Comparison of ENCODE assay signal across 8 cellular contexts in the genomic region with DNA sequence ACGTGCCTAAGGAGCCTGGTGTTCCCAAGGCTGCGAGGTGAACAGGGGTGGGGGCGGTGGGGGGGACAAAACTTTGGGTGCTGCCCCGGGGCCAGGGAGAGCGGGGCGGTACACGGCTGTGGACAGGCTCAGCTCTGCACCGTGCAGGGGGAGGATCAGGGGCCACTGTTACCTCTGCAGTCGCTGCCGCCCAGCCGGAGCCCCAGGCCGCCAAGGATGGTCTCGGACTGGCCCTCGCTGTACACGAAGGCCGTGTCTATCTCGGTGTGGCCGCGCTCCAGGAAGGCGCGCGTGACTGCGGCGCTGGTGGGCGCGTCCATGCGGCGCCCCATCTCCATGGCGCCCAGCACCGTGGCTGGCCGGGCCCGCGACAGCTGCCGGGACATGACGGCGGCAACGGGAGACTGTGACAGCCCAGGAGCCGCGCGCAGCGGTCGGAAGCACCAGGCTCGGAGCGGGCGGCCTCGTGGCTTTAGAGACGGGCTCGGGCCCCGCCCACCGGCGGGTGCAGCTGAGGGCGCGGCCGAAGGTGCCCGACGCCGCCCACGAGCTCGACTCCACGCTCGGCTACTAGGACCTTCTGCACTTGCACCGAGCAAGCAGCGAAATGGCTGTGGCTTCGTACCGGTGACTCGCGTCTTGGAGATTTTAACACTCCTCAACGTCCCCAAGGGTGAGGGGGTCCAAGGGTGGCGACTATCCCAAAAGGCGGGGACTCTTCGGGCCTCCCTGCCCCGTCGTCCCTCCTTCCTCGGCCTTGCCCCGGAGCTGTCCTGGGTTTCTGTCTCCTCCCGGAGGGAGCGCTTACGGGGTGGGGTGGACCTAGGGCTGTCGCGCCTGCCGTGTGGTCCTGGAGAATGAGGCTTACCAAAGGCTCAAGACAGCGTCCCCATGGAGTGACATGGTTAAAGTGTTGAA. TPM values are rescaled to one million over a fixed set of nuclear protein-coding genes. Genes with fewer than 3 reads are reported as not detected.
DNase-seq lines count a peak whose midpoint lies in the region; ATAC-seq and TF ChIP-seq lines count a peak whose summit lies in the region.
"Not testable (repeated sequence)": the region's sequence is repeated elsewhere in the genome, so short reads cannot be mapped to it uniquely, and the experiment has no call there.

A gene (minus strand): TSS at position 447 of the 918 bp plus-strand sequence. CDS start 61 bp downstream, at position 386.

- not testable (repeated sequence) for H3K56ac ChIP-seq in mesendoderm (ENCODE audit: low read length)

- H3K27ac ChIP-seq in Peyer's patch: peak within 1 kb of the TSS in 3 of 4 donors; percentile 68 to 87 (median 83)
- not testable (repeated sequence) for H3K27ac ChIP-seq in mesendoderm (ENCODE audit: low read depth, low read length); spleen
- H3K27ac ChIP-seq in transverse colon: peak within 1 kb of the TSS; percentile 79 to 87 (median 83)

- TF ChIP-seq CTCF in Peyer's patch (IDR thresholded peaks at IDR 0.05): peak in 1 of 6 experiments; percentile 4
- TF ChIP-seq CTCF in MCF 10A (IDR thresholded peaks at IDR 0.05; ENCODE audit: unreplicated experiment); spleen (IDR thresholded peaks at IDR 0.05 in 8 of 11, conservative IDR thresholded peaks at IDR 0.05 in 3 of 11); transverse colon (IDR thresholded peaks at IDR 0.05): not testable (repeated sequence)

- H3K9me3 Mint-ChIP-seq in activated CD8-positive, alpha-beta memory T cell treated with anti-CD3 and anti-CD28 coated beads, Interleukin-2, amount 10 ng/mL, durations not matched to agents 7 days and 5 days (ENCODE audit: low read depth); MCF 10A (ENCODE audit: unreplicated experiment): not testable (repeated sequence)

- not testable (repeated sequence) for H2AK5ac ChIP-seq in mesendoderm (ENCODE audit: low read length)

- H3K4me2 ChIP-seq in mesendoderm (ENCODE audit: low read length): peak within 1 kb of the TSS; percentile 59

- H3K9ac ChIP-seq in mesendoderm (ENCODE audit: low read length): peak within 1 kb of the TSS; percentile 0

- not testable (repeated sequence) for H3K9me3 ChIP-seq in Peyer's patch, transverse colon
- peaks cover 0 to 16% (median 8%) of the 10 kb centered on the region in 8 donors for H3K9me3 ChIP-seq in spleen

- H3K4me3 ChIP-seq in Peyer's patch (peak within 1 kb of the TSS; percentile 26 to 69 (median 46)), spleen (peak within 1 kb of the TSS; percentile 25 to 64 (median 36)), transverse colon (peak within 1 kb of the TSS; percentile 4 to 64 (median 39))
- H3K4me3 ChIP-seq in mesendoderm (ENCODE audit: low read length): not testable (repeated sequence)

- H3K4ac ChIP-seq in mesendoderm (ENCODE audit: low read depth, low read length): not testable (repeated sequence)

- not testable (repeated sequence) for H3K79me1 ChIP-seq in mesendoderm (ENCODE audit: low read length)

- H2BK5ac ChIP-seq in mesendoderm (ENCODE audit: low read length): not testable (repeated sequence)

- not testable (repeated sequence) for BruUV-seq in MCF 10A (replicated peaks; lab: Mats Ljungman, UMichigan)

- intact Hi-C loops in MCF 10A (cut with micrococcal nuclease); spleen (cut with DNase I; ENCODE audit: low total_unique reads): not testable (repeated sequence)
- intact Hi-C loops in transverse colon (cut with DNase I; ENCODE audit: low total_unique reads): loop anchor here (5.0 kb wide), 1 partner anchor 849 kb away; a partner anchor contains a TSS

- ATAC-seq in activated CD8-positive, alpha-beta memory T cell treated with anti-CD3 and anti-CD28 coated beads, Interleukin-2, amount 10 ng/mL, durations not matched to agents 7 days and 5 days: peak; percentile 93

- H2BK15ac ChIP-seq in mesendoderm (replicated peaks; ENCODE audit: low read depth): not testable (repeated sequence)

- in situ Hi-C loops in transverse colon (cut with MboI; ENCODE audit: low pct_ligation_motif_present in 1 of 4, low pct_unique_long_range_greater_than_20kb in 1 of 4, low sequenced_read_pairs in 3 of 4): not testable (repeated sequence)

- H3K4me3 Mint-ChIP-seq in activated CD8-positive, alpha-beta memory T cell treated with anti-CD3 and anti-CD28 coated beads, Interleukin-2, amount 10 ng/mL, durations not matched to agents 7 days and 5 days: peak within 1 kb of the TSS; percentile 46
- H3K4me3 Mint-ChIP-seq in MCF 10A (ENCODE audit: unreplicated experiment): peak within 1 kb of the TSS; percentile 41

- H2BK120ac ChIP-seq in mesendoderm (ENCODE audit: low read depth, low read length): not testable (repeated sequence)

- not testable (repeated sequence) for H3K79me2 ChIP-seq in mesendoderm (ENCODE audit: control insufficient read depth, insufficient read depth, low read length)

- H3K36me3 ChIP-seq in Peyer's patch (peaks cover 0 to 15% (median 0%) of the 10 kb centered on the region in 3 donors), spleen (peaks cover 0 to 13% (median 0%) of the 10 kb centered on the region in 6 donors)
- not testable (repeated sequence) for H3K36me3 ChIP-seq in mesendoderm (ENCODE audit: control insufficient read depth, insufficient read depth, low read length); transverse colon

- CTCF ChIA-PET in activated CD8-positive, alpha-beta memory T cell treated with anti-CD3 and anti-CD28 coated beads, Interleukin-2, amount 10 ng/mL, durations not matched to agents 7 days and 5 days (lab: Charles Lee): interaction anchor here (0.6 kb wide), 1 partner anchor 787 kb away, joined by 3 read pairs; no protein-coding TSS in a partner anchor
- CTCF ChIA-PET in MCF 10A (lab: Yijun Ruan, JAX): not testable (repeated sequence)

- H3K18ac ChIP-seq in mesendoderm (ENCODE audit: low read length): not testable (repeated sequence)

- peaks cover 20% of the 10 kb centered on the region for H3K27me3 Mint-ChIP-seq in activated CD8-positive, alpha-beta memory T cell treated with anti-CD3 and anti-CD28 coated beads, Interleukin-2, amount 10 ng/mL, durations not matched to agents 7 days and 5 days
- not testable (repeated sequence) for H3K27me3 Mint-ChIP-seq in MCF 10A (ENCODE audit: insufficient read depth, unreplicated experiment)

- H3K4me1 ChIP-seq in Peyer's patch; mesendoderm (ENCODE audit: control insufficient read depth, low read depth, low read length): not testable (repeated sequence)
- H3K4me1 ChIP-seq in spleen (peaks cover 0 to 15% (median 4%) of the 10 kb centered on the region in 6 donors), transverse colon (peaks cover 4 to 34% (median 21%) of the 10 kb centered on the region in 4 donors)

- TF ChIP-seq EP300 in transverse colon (IDR thresholded peaks at IDR 0.05; ENCODE audit: low read depth): not testable (repeated sequence)

- H3K27ac Mint-ChIP-seq in activated CD8-positive, alpha-beta memory T cell treated with anti-CD3 and anti-CD28 coated beads, Interleukin-2, amount 10 ng/mL, durations not matched to agents 7 days and 5 days; MCF 10A (ENCODE audit: low read depth, unreplicated experiment): not testable (repeated sequence)

- POLR2A ChIA-PET in MCF 10A (lab: Yijun Ruan, JAX): not testable (repeated sequence)

- TF ChIP-seq POLR2A in Peyer's patch (IDR thresholded peaks at IDR 0.05) (peak; percentile 75 to 84), transverse colon (IDR thresholded peaks at IDR 0.05) (peak; percentile 64)
- not testable (repeated sequence) for TF ChIP-seq POLR2A in spleen (IDR thresholded peaks at IDR 0.05)

- not testable (repeated sequence) for H3K27me3 ChIP-seq in Peyer's patch; mesendoderm (ENCODE audit: insufficient read depth, low read length, poor library complexity); transverse colon
- peaks cover 0 to 16% (median 0%) of the 10 kb centered on the region in 7 donors for H3K27me3 ChIP-seq in spleen (replicated peaks in 1 of 7)

- H3K23ac ChIP-seq in mesendoderm (ENCODE audit: low read length): not testable (repeated sequence)

- not testable (repeated sequence) for H4K5ac ChIP-seq in mesendoderm (ENCODE audit: low read length)

- no CpG with 5 or more reads among the region's 82 CpGs for WGBS in mesendoderm (ENCODE audit: extremely low coverage, insufficient coverage, low lambda C conversion rate)
- 15 to 43% (median 28%) methylated on average over 24 to 75 of the region's 82 CpGs for WGBS in spleen, 5 donors
- 10% methylated on average over 48 of the region's 82 CpGs; no CpG with 5 or more reads in 1 of the 2 donors for WGBS in transverse colon (ENCODE audit: low coverage in 1 of 2), 2 donors

- not testable (repeated sequence) for H4K8ac ChIP-seq in mesendoderm (ENCODE audit: low read depth, low read length)

- DNase-seq in ELF-1 (ENCODE audit: low read depth, low spot score) (peak; percentile 65), Peyer's patch (peak; percentile 23 to 91 (median 89)), globus pallidus (ENCODE audit: low spot score) (peak; percentile 37), mesendoderm (peak; percentile 41), spleen (peak; percentile 87), transverse colon (peak; percentile 84)
- DNase-seq in activated CD8-positive, alpha-beta memory T cell treated with anti-CD3 and anti-CD28 coated beads, Interleukin-2, amount 10 ng/mL, durations not matched to agents 7 days and 5 days: peak; percentile 60
- DNase-seq in MCF 10A (ENCODE audit: unreplicated experiment): not testable (repeated sequence)

- not testable (repeated sequence) for H3K4me1 Mint-ChIP-seq in activated CD8-positive, alpha-beta memory T cell treated with anti-CD3 and anti-CD28 coated beads, Interleukin-2, amount 10 ng/mL, durations not matched to agents 7 days and 5 days; MCF 10A (ENCODE audit: insufficient read depth, unreplicated experiment)

- H3K36me3 Mint-ChIP-seq in activated CD8-positive, alpha-beta memory T cell treated with anti-CD3 and anti-CD28 coated beads, Interleukin-2, amount 10 ng/mL, durations not matched to agents 7 days and 5 days; MCF 10A (ENCODE audit: insufficient read depth, unreplicated experiment): not testable (repeated sequence)

RNA-seq across cellular contexts. Expression of the gene that starts here (rescaled TPM):
- total RNA-seq in Peyer's patch: 100 to 1,000 TPM in 3 of 4 donors, 10 to 100 TPM in 1; 60.2 to 574 (median 416) TPM
- under 1 TPM; 0.33 to 0.93 TPM for total RNA-seq in activated CD8-positive, alpha-beta memory T cell treated with anti-CD3 and anti-CD28 coated beads, Interleukin-2, amount 10 ng/mL, durations not matched to agents 7 days and 5 days
- 0.40 and 0.69 TPM in 2 replicates for total RNA-seq in MCF 10A (2022)
- 0.34 TPM for polyA plus RNA-seq in mesendoderm (2013, experiment 1 of 2)
- 0.24 TPM for polyA plus RNA-seq in mesendoderm (2013, experiment 2 of 2)
- 1 to 10 TPM in 4 of 7 donors, under 1 TPM in 3; 0.60 to 2.2 (median 1.4) TPM for total RNA-seq in spleen
- polyA plus RNA-seq in spleen: 1 to 10 TPM in 2 of 3 donors, under 1 TPM in 1; 0.55 to 1.8 (median 1.0) TPM
- 100 to 1,000 TPM in 2 of 4 donors, 10 to 100 TPM in 2; 77.8 to 167 (median 102) TPM for total RNA-seq in transverse colon

Comparison
In these comparisons a context has a peak if more than half of its experiments do, and no peak if none do; other contexts are left out.
1. RNA of the gene that starts here (total RNA-seq): 60.2 to 574 TPM in Peyer's patch and 77.8 to 167 TPM in transverse colon; 0.60 to 2.2 TPM in spleen, 0.33 to 0.93 TPM in activated CD8-positive, alpha-beta memory T cell treated with anti-CD3 and anti-CD28 coated beads, Interleukin-2, amount 10 ng/mL, durations not matched to agents 7 days and 5 days and 0.40 to 0.69 TPM in MCF 10A; every median in the first group is over 10 times any median in the second.
2. Peak in DNase-seq and ATAC-seq in activated CD8-positive, alpha-beta memory T cell treated with anti-CD3 and anti-CD28 coated beads, Interleukin-2, amount 10 ng/mL, durations not matched to agents 7 days and 5 days; RNA of the gene not detected or under 1 TPM.